Comparison of ENCODE assay signal across 20 cellular contexts in the genomic region with DNA sequence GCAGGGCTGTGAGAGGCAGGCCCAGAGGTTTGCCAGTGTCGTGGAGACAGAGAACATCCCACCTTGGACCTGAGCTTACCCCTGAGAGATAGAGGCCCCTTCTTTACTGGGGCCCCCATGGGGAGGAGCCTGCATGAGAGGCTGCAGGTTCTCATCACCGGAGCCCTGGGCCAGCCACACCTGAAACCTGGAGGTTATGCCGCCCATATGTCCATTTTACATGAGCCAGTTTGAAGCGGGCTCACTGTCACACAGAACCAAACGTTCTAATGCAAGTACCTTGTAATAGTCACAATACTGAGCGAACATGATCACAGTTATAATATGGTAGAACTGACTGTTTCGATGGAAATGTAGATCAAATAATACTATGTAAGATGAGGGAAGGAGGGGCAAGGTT.
"Had no signal": no experiment of that assay in that cellular context is flagged by ENCODE, and none has a peak within 500 bp of the region (broad histone marks: within the 10 kb centered on the region; RNA-seq: fewer than 3 reads in every experiment).

No MANE protein-coding gene starts in this region.

- H3K4me1 ChIP-seq: foreskin keratinocyte had no signal

- H3K4me3 Mint-ChIP-seq: activated B cell treated with CpG ODN at 0.5 μM for 24 hours; activated CD4-positive, alpha-beta memory T cell treated with anti-CD3 and anti-CD28 coated beads for 36 hours; activated T-cell treated with anti-CD3 and anti-CD28 coated beads, Interleukin-2, amount 50 U/mL, for 4 hours; mesothelial cell of epicardium; nephron had no signal

- H3K4me1 Mint-ChIP-seq: mesothelial cell of epicardium had no signal

- H3K9ac ChIP-seq: SK-N-SH had no signal

- H3K36me3 Mint-ChIP-seq: activated CD4-positive, alpha-beta memory T cell treated with anti-CD3 and anti-CD28 coated beads for 36 hours; mesothelial cell of epicardium had no signal

- H3K27ac Mint-ChIP-seq: activated B cell treated with CpG ODN at 0.5 μM for 24 hours; activated CD4-positive, alpha-beta memory T cell treated with anti-CD3 and anti-CD28 coated beads for 36 hours; mesothelial cell of epicardium had no signal

- H3K9me3 ChIP-seq: adrenal gland, sigmoid colon, SK-N-SH, suprapubic skin, upper lobe of left lung had no signal

- H3K36me3 ChIP-seq: adrenal gland, sigmoid colon, suprapubic skin, upper lobe of left lung had no signal

- H3K27ac ChIP-seq: adrenal gland, foreskin keratinocyte, sigmoid colon, suprapubic skin, upper lobe of left lung had no signal

- H3K9me3 Mint-ChIP-seq: activated B cell treated with CpG ODN at 0.5 μM for 24 hours; activated CD4-positive, alpha-beta memory T cell treated with anti-CD3 and anti-CD28 coated beads for 36 hours; activated T-cell treated with anti-CD3 and anti-CD28 coated beads, Interleukin-2, amount 50 U/mL, for 4 hours; mesothelial cell of epicardium; nephron had no signal

- H3K4me3 ChIP-seq: adrenal gland, lung, sigmoid colon, suprapubic skin, upper lobe of left lung had no signal

- DNase-seq: activated B cell treated with CpG ODN at 0.5 μM for 24 hours; activated CD4-positive, alpha-beta memory T cell treated with anti-CD3 and anti-CD28 coated beads for 36 hours; activated CD4-positive, alpha-beta T cell treated with anti-CD3 and anti-CD28 coated beads for 4 hours; activated CD8-positive, alpha-beta memory T cell treated with anti-CD3 and anti-CD28 coated beads, Interleukin-2, amount 50 U/mL, for 4 hours; activated effector memory CD4-positive, alpha-beta T cell treated with anti-CD3 and anti-CD28 coated beads, Interleukin-2, amount 50 U/mL, for 16 hours; activated naive CD4-positive, alpha-beta T cell treated with anti-CD3 and anti-CD28 coated beads, Interleukin-2, amount 50 U/mL, for 16 hours; activated T-cell treated with anti-CD3 and anti-CD28 coated beads, Interleukin-2, amount 50 U/mL, for 4 hours; adrenal gland; glutamatergic neuron; islet precursor cell; sigmoid colon; SK-N-SH; stimulated activated CD4-positive, alpha-beta T cell treated with anti-CD3 and anti-CD28 coated beads, Interleukin-4, amount 100 ng/mL, for 24 hours; stimulated activated naive CD4-positive, alpha-beta T cell treated with Interleukin-2 at 50 U/mL for 16 hours; upper lobe of left lung had no signal

- ATAC-seq: activated T-cell treated with anti-CD3 and anti-CD28 coated beads, Interleukin-2, amount 50 U/mL, for 4 hours had no signal

- H3K4me2 ChIP-seq: SK-N-SH had no signal

- H3K27me3 Mint-ChIP-seq: activated B cell treated with CpG ODN at 0.5 μM for 24 hours had no signal
